ENCODE assay signal across 6 cellular contexts in genomic region chr9:114043660-114044059, GRCh38. TPM values are rescaled to one million over a fixed set of nuclear protein-coding genes. Genes with fewer than 3 reads are reported as not detected.
"Had no signal": no experiment of that assay in that cellular context is flagged by ENCODE, and none has a peak within 500 bp of the region (broad histone marks: within the 10 kb centered on the region; RNA-seq: fewer than 3 reads in every experiment).

No MANE protein-coding gene starts in this region.

RNA-seq across cellular contexts. Expression of gene AMBP, which starts 34.4 kb away (rescaled TPM):
- total RNA-seq: subcutaneous adipose tissue, temporal lobe, thoracic aorta, tibial nerve, urinary bladder, vagina had no signal

RNA-seq across cellular contexts. Expression of gene KIF12, which starts 55.4 kb away (rescaled TPM):
- total RNA-seq: subcutaneous adipose tissue, thoracic aorta, tibial nerve, vagina had no signal
